32 cellular contexts compared by ENCODE assay signal in the genomic region with DNA sequence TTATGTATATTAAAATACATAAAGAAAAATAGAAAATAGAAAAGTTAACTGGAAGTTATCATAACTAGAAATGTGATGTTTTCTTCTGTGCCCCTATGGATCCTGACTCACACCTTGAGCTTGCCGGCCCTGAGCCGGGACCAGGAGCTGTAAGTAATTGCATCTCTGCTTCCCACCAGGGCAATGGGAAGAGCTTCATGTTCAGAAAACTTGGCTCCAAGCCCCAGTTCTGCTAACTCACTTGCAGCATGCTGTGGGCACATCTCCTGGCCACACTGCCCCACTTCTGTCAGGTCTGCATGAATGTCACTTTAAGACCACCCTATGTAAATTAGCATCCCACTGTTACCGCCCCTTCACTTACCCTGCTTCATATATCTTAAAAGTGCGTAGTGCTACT. TPM values are rescaled to one million over a fixed set of nuclear protein-coding genes. Genes with fewer than 3 reads are reported as not detected.
"Had no signal": no experiment of that assay in that cellular context is flagged by ENCODE, and none has a peak within 500 bp of the region (broad histone marks: within the 10 kb centered on the region; RNA-seq: fewer than 3 reads in every experiment).

No MANE protein-coding gene starts in this region.

- H3K4me3 Mint-ChIP-seq: activated CD4-positive, alpha-beta memory T cell treated with anti-CD3 and anti-CD28 coated beads, Interleukin-2, amount 10 ng/mL, durations not matched to agents 7 days and 5 days; activated CD4-positive, alpha-beta T cell treated with anti-CD3 and anti-CD28 coated beads for 36 hours; activated CD4-positive, alpha-beta T cell treated with anti-CD3 and anti-CD28 coated beads, Interleukin-2, amount 10 ng/mL, durations not matched to agents 7 days and 5 days; activated naive CD8-positive, alpha-beta T cell; activated T-cell treated with anti-CD3 and anti-CD28 coated beads, Interleukin-2, amount 50 U/mL, for 24 hours; activated T-cell treated with anti-CD3 and anti-CD28 coated beads, Interleukin-2, amount 50 U/mL, for 72 hours; central memory CD8-positive, alpha-beta T cell had no signal

- DNase-seq: activated CD4-positive, alpha-beta memory T cell treated with anti-CD3 and anti-CD28 coated beads, Interleukin-2, amount 10 ng/mL, durations not matched to agents 7 days and 5 days; activated CD4-positive, alpha-beta T cell treated with anti-CD3 and anti-CD28 coated beads for 36 hours; activated CD4-positive, alpha-beta T cell treated with anti-CD3 and anti-CD28 coated beads, Interleukin-2, amount 10 ng/mL, durations not matched to agents 7 days and 5 days; activated CD4-positive, alpha-beta T cell treated with anti-CD3 and anti-CD28 coated beads, Interleukin-2, amount 50 U/mL, for 4 hours; activated CD4-positive, CD25-positive, alpha-beta regulatory T cell; activated CD4-positive, CD25-positive, alpha-beta regulatory T cell treated with anti-CD3 and anti-CD28 coated beads, Interleukin-2, amount 50 U/mL, for 72 hours; activated CD8-positive, alpha-beta memory T cell treated with anti-CD3 and anti-CD28 coated beads, Interleukin-2, amount 50 U/mL, for 48 hours; activated effector memory CD4-positive, alpha-beta T cell treated with Interleukin-2 at 50 U/mL for 16 hours; activated gamma-delta T cell treated with Interleukin-2 at 50 U/mL for 16 hours; activated naive CD4-positive, alpha-beta T cell treated with anti-CD3 and anti-CD28 coated beads, Interleukin-2, amount 50 U/mL, for 16 hours; activated naive CD4-positive, alpha-beta T cell treated with Interleukin-2 at 50 U/mL for 16 hours; activated T-cell treated with anti-CD3 and anti-CD28 coated beads for 4 hours; activated T-cell treated with anti-CD3 and anti-CD28 coated beads, Interleukin-2, amount 50 U/mL, for 24 hours; activated T-cell treated with anti-CD3 and anti-CD28 coated beads, Interleukin-2, amount 50 U/mL, for 72 hours; amniotic stem cell; brain microvascular endothelial cell; cortex of kidney; dermis blood vessel endothelial cell; effector CD8-positive, alpha-beta T cell; esophagus squamous epithelium; foreskin melanocyte; heart right ventricle; T-helper 2 cell had no signal

- H3K27me3 Mint-ChIP-seq: activated CD4-positive, alpha-beta memory T cell treated with anti-CD3 and anti-CD28 coated beads, Interleukin-2, amount 10 ng/mL, durations not matched to agents 7 days and 5 days; activated CD4-positive, alpha-beta T cell treated with anti-CD3 and anti-CD28 coated beads for 36 hours; activated naive CD8-positive, alpha-beta T cell; activated T-cell treated with anti-CD3 and anti-CD28 coated beads, Interleukin-2, amount 50 U/mL, for 24 hours; activated T-helper 17 cell treated with anti-CD3 and anti-CD28 coated beads, Interleukin-2, amount 50 U/mL, for 72 hours; central memory CD8-positive, alpha-beta T cell had no signal

- H3K36me3 ChIP-seq: brain microvascular endothelial cell, esophagus squamous epithelium, gastroesophageal sphincter, heart right ventricle had no signal

- H3K9me3 Mint-ChIP-seq: activated CD4-positive, alpha-beta memory T cell treated with anti-CD3 and anti-CD28 coated beads, Interleukin-2, amount 10 ng/mL, durations not matched to agents 7 days and 5 days; activated T-cell treated with anti-CD3 and anti-CD28 coated beads, Interleukin-2, amount 50 U/mL, for 24 hours; activated T-cell treated with anti-CD3 and anti-CD28 coated beads, Interleukin-2, amount 50 U/mL, for 72 hours; activated T-helper 17 cell treated with anti-CD3 and anti-CD28 coated beads, Interleukin-2, amount 50 U/mL, for 72 hours; central memory CD8-positive, alpha-beta T cell had no signal

- H3K4me1 ChIP-seq: esophagus squamous epithelium had no signal

- H3K9me3 ChIP-seq: esophagus squamous epithelium, gastroesophageal sphincter, heart right ventricle had no signal

- H3K27ac Mint-ChIP-seq: activated CD4-positive, alpha-beta memory T cell treated with anti-CD3 and anti-CD28 coated beads, Interleukin-2, amount 10 ng/mL, durations not matched to agents 7 days and 5 days; activated CD4-positive, alpha-beta T cell treated with anti-CD3 and anti-CD28 coated beads for 36 hours; activated CD4-positive, alpha-beta T cell treated with anti-CD3 and anti-CD28 coated beads, Interleukin-2, amount 10 ng/mL, durations not matched to agents 7 days and 5 days; activated naive CD8-positive, alpha-beta T cell; activated T-cell treated with anti-CD3 and anti-CD28 coated beads, Interleukin-2, amount 50 U/mL, for 24 hours; activated T-cell treated with anti-CD3 and anti-CD28 coated beads, Interleukin-2, amount 50 U/mL, for 72 hours; activated T-helper 17 cell treated with anti-CD3 and anti-CD28 coated beads, Interleukin-2, amount 50 U/mL, for 72 hours had no signal

- H3K4me3 ChIP-seq: esophagus squamous epithelium, gastroesophageal sphincter, heart right ventricle, hepatocyte had no signal

- H3K27me3 ChIP-seq: brain microvascular endothelial cell, esophagus squamous epithelium, gastroesophageal sphincter, heart right ventricle, hepatocyte had no signal

- H3K27ac ChIP-seq: brain microvascular endothelial cell, epithelial cell of prostate, esophagus squamous epithelium, gastroesophageal sphincter, heart right ventricle, hepatocyte had no signal

- H3K36me3 Mint-ChIP-seq: activated naive CD8-positive, alpha-beta T cell had no signal

RNA-seq across cellular contexts. Expression of a gene that starts 37.2 kb away (rescaled TPM):
- total RNA-seq: bronchial epithelial cell, dermis blood vessel endothelial cell, endothelial cell of umbilical vein, glomerular endothelial cell had no signal
